In genomic region chr12:3964404-3964803, GRCh38 we compare ENCODE assay signal across 10 cellular contexts.
DNase-seq lines count a peak whose midpoint lies in the region; TF ChIP-seq lines count a peak whose summit lies in the region.
"Had no signal": no experiment of that assay in that cellular context is flagged by ENCODE, and none has a peak within 500 bp of the region (broad histone marks: within the 10 kb centered on the region; RNA-seq: fewer than 3 reads in every experiment).

No MANE protein-coding gene starts in this region.

- no peak overlapping the region for H3K27ac Mint-ChIP-seq in HFFc6
- no peak overlapping the region for H3K27ac Mint-ChIP-seq in T-helper 2 cell treated with Interferon-gamma antibody and Interleukin-4, amounts not matched to agents 5 μg/mL and 100 μg/mL, for 36 hours
- H3K27ac Mint-ChIP-seq: activated CD4-positive, alpha-beta memory T cell treated with anti-CD3 and anti-CD28 coated beads for 36 hours had no signal

- H3K4me1 Mint-ChIP-seq in HFFc6 (ENCODE audit: low read depth) = no peaks in the 10 kb centered on the region
- H3K4me1 Mint-ChIP-seq in T-helper 2 cell treated with Interferon-gamma antibody and Interleukin-4, amounts not matched to agents 5 μg/mL and 100 μg/mL, for 36 hours (ENCODE audit: low read depth) = peaks cover 18% of the 10 kb centered on the region

- H4K20me1 ChIP-seq in DOHH2 (ENCODE audit: control insufficient read depth, insufficient read depth, low read depth, low read length) = no peaks in the 10 kb centered on the region

- H3K4me3 ChIP-seq in DOHH2 (ENCODE audit: low read length) (no peak overlapping the region), WERI-Rb-1 (ENCODE audit: low read depth, low read length) (no peak overlapping the region)

- H3K9me3 ChIP-seq in DOHH2 (ENCODE audit: control insufficient read depth, insufficient read depth, low read length) = no peaks in the 10 kb centered on the region
- no peaks in the 10 kb centered on the region for H3K9me3 ChIP-seq in WERI-Rb-1 (ENCODE audit: severe bottlenecking)

- DNase-seq in HFFc6 = no peak
- DNase-seq in WERI-Rb-1 = peak; percentile 49
- peak; percentile 36 for DNase-seq in myocyte (ENCODE audit: low read depth)
- DNase-seq in COR-L47 (lab: John Stamatoyannopoulos, UW) = no peak
- no peak for DNase-seq in GM19238 (ENCODE audit: insufficient read length, low spot score)
- DNase-seq in T-helper 2 cell treated with Interferon-gamma antibody and Interleukin-4, amounts not matched to agents 5 μg/mL and 100 μg/mL, for 36 hours (ENCODE audit: low spot score) = no peak
- DNase-seq in C1 segment of cervical spinal cord (lab: John Stamatoyannopoulos, UW) = no peak
- DNase-seq: activated CD4-positive, alpha-beta memory T cell treated with anti-CD3 and anti-CD28 coated beads for 36 hours; NCI-H2171 treated with DMSO at 0.1 percent for 48 hours had no signal

- H3F3A ChIP-seq in DOHH2 (ENCODE audit: control insufficient read depth, insufficient read depth) = no peaks in the 10 kb centered on the region

- peaks cover 11% of the 10 kb centered on the region for H3K27me3 Mint-ChIP-seq in HFFc6 (ENCODE audit: insufficient read depth)
- no peaks in the 10 kb centered on the region for H3K27me3 Mint-ChIP-seq in T-helper 2 cell treated with Interferon-gamma antibody and Interleukin-4, amounts not matched to agents 5 μg/mL and 100 μg/mL, for 36 hours (ENCODE audit: low read depth)
- H3K27me3 Mint-ChIP-seq: activated CD4-positive, alpha-beta memory T cell treated with anti-CD3 and anti-CD28 coated beads for 36 hours had no signal

- TF ChIP-seq CTCF in DOHH2 (IDR thresholded peaks at IDR 0.05; ENCODE audit: low read depth, low read length, poor library complexity, severe bottlenecking) = peak; percentile 43
- TF ChIP-seq CTCF in HFFc6 (IDR thresholded peaks at IDR 0.05) = peak; percentile 52
- peak; percentile 59 for TF ChIP-seq CTCF in WERI-Rb-1 (IDR thresholded peaks at IDR 0.05; ENCODE audit: low read depth, low read length)

- no peak overlapping the region for H3K4me3 Mint-ChIP-seq in HFFc6
- no peak overlapping the region for H3K4me3 Mint-ChIP-seq in T-helper 2 cell treated with Interferon-gamma antibody and Interleukin-4, amounts not matched to agents 5 μg/mL and 100 μg/mL, for 36 hours
- H3K4me3 Mint-ChIP-seq: activated CD4-positive, alpha-beta memory T cell treated with anti-CD3 and anti-CD28 coated beads for 36 hours had no signal

- H3K4me1 ChIP-seq in DOHH2 (ENCODE audit: control insufficient read depth, low read length) = no peaks in the 10 kb centered on the region

- H3K36me3 Mint-ChIP-seq in HFFc6 (ENCODE audit: low read depth) = peaks cover 4% of the 10 kb centered on the region; the same call in 1 of the 2 replicates
- H3K36me3 Mint-ChIP-seq in T-helper 2 cell treated with Interferon-gamma antibody and Interleukin-4, amounts not matched to agents 5 μg/mL and 100 μg/mL, for 36 hours (ENCODE audit: low read depth) = no peaks in the 10 kb centered on the region
- H3K36me3 Mint-ChIP-seq: activated CD4-positive, alpha-beta memory T cell treated with anti-CD3 and anti-CD28 coated beads for 36 hours had no signal

- H3K79me2 ChIP-seq in DOHH2 (ENCODE audit: control insufficient read depth, low read length) = no peaks in the 10 kb centered on the region

- H3K36me3 ChIP-seq in DOHH2 (ENCODE audit: control insufficient read depth, low read length) = no peaks in the 10 kb centered on the region
- no peaks in the 10 kb centered on the region for H3K36me3 ChIP-seq in WERI-Rb-1

- H3K9me3 Mint-ChIP-seq in HFFc6 = peaks cover 9% of the 10 kb centered on the region
- no peaks in the 10 kb centered on the region for H3K9me3 Mint-ChIP-seq in T-helper 2 cell treated with Interferon-gamma antibody and Interleukin-4, amounts not matched to agents 5 μg/mL and 100 μg/mL, for 36 hours
- H3K9me3 Mint-ChIP-seq: activated CD4-positive, alpha-beta memory T cell treated with anti-CD3 and anti-CD28 coated beads for 36 hours had no signal

- H3K27me3 ChIP-seq in DOHH2 (ENCODE audit: control insufficient read depth, low read length) (peaks cover 16% of the 10 kb centered on the region), WERI-Rb-1 (ENCODE audit: insufficient read depth, low read depth, severe bottlenecking) (peaks cover 20% of the 10 kb centered on the region)

- H3K9me2 ChIP-seq in DOHH2 (replicated peaks; ENCODE audit: control insufficient read depth, low read length) = no peaks in the 10 kb centered on the region

- no peak overlapping the region for H3K27ac ChIP-seq in DOHH2 (ENCODE audit: low read depth, low read length)
- H3K27ac ChIP-seq in WERI-Rb-1 = no peak overlapping the region

- H3K4me2 ChIP-seq in DOHH2 (ENCODE audit: low read length) = no peak overlapping the region

Comparison
In these comparisons a context has a peak if more than half of its experiments do, and no peak if none do; other contexts are left out.
1. DNase-seq: peak in WERI-Rb-1 (single experiment) and myocyte (single experiment); none in HFFc6 (single experiment), COR-L47 (single experiment), GM19238 (single experiment), T-helper 2 cell treated with Interferon-gamma antibody and Interleukin-4, amounts not matched to agents 5 μg/mL and 100 μg/mL, for 36 hours (single experiment) and C1 segment of cervical spinal cord (0 of 14).
2. Peak in every context shown above with its lines, with median percentiles within 50 percentile points of each other: CTCF ChIP-seq.